In genomic region chr6:158329531-158329930, GRCh38 we compare ENCODE assay signal across 15 cellular contexts. TPM values are rescaled to one million over a fixed set of nuclear protein-coding genes. Genes with fewer than 3 reads are reported as not detected.
DNase-seq lines count a peak whose midpoint lies in the region; ATAC-seq and TF ChIP-seq lines count a peak whose summit lies in the region.
"Had no signal": no experiment of that assay in that cellular context is flagged by ENCODE, and none has a peak within 500 bp of the region (broad histone marks: within the 10 kb centered on the region; RNA-seq: fewer than 3 reads in every experiment).

No MANE protein-coding gene starts in this region.

- intact Hi-C loops in activated B cell treated with CpG ODN at 0.5 μM for 24 hours (cut with micrococcal nuclease) (loop anchor here (10.0 kb wide), 1 partner anchor 55 kb away; no protein-coding TSS in a partner anchor), left cardiac atrium (cut with DNase I) (no loop called here)

- ATAC-seq in activated B cell treated with CpG ODN at 0.5 μM for 24 hours (ENCODE audit: low read depth) = no peak
- no peak for ATAC-seq in HG03280 (IDR thresholded peaks at IDR 0.05; ENCODE audit: unreplicated experiment)
- ATAC-seq in left cardiac atrium = no peak

- POLR2A ChIA-PET in activated B cell treated with CpG ODN at 0.5 μM for 24 hours (lab: Charles Lee) = interaction anchor here (0.6 kb wide), 1 partner anchor 1274 kb away, joined by 3 read pairs; no protein-coding TSS in a partner anchor

- peak; percentile 30 for DNase-seq in NCI-H2171 treated with DMSO at 0.1 percent for 48 hours (lab: John Stamatoyannopoulos, UW)
- no peak for DNase-seq in NCI-H2171 (lab: John Stamatoyannopoulos, UW)
- no peak for DNase-seq in activated B cell treated with CpG ODN at 0.5 μM for 24 hours
- peak; percentile 24 for DNase-seq in kidney tubule cell (ENCODE audit: low spot score)
- no peak for DNase-seq in activated CD4-positive, alpha-beta T cell treated with anti-CD3 and anti-CD28 coated beads, Interleukin-2, amount 50 U/mL, for 1 hour
- DNase-seq in left cardiac atrium = no peak
- DNase-seq in activated CD8-positive, alpha-beta memory T cell treated with anti-CD3 and anti-CD28 coated beads for 24 hours = no peak
- DNase-seq: DMS153, NCI-H1417 treated with DMSO at 0.1 percent for 48 hours, NCI-H2029 treated with DMSO at 0.1 percent for 48 hours, NCI-H345, Peyer's patch, SHP77 treated with DMSO at 0.1 percent for 48 hours had no signal

- no peaks in the 10 kb centered on the region for H3K9me3 Mint-ChIP-seq in activated B cell treated with CpG ODN at 0.5 μM for 24 hours
- H3K9me3 Mint-ChIP-seq: IgD-negative memory B cell had no signal

- H3K4me1 Mint-ChIP-seq in activated B cell treated with CpG ODN at 0.5 μM for 24 hours = peaks cover 69% of the 10 kb centered on the region

- no peak overlapping the region for H3K4me3 Mint-ChIP-seq in activated B cell treated with CpG ODN at 0.5 μM for 24 hours

- TF ChIP-seq CTCF in activated B cell treated with CpG ODN at 0.5 μM for 24 hours (IDR thresholded peaks at IDR 0.05) = no peak

- H3K36me3 Mint-ChIP-seq in activated B cell treated with CpG ODN at 0.5 μM for 24 hours (ENCODE audit: low read depth) = peaks cover 8% of the 10 kb centered on the region

- CTCF ChIA-PET in activated B cell treated with CpG ODN at 0.5 μM for 24 hours (lab: Charles Lee) = no interaction called here

- H3K27me3 Mint-ChIP-seq in activated B cell treated with CpG ODN at 0.5 μM for 24 hours = no peaks in the 10 kb centered on the region
- H3K27me3 Mint-ChIP-seq: IgD-negative memory B cell had no signal

- peak overlapping the region; percentile 83 for H3K27ac Mint-ChIP-seq in activated B cell treated with CpG ODN at 0.5 μM for 24 hours
- H3K27ac Mint-ChIP-seq: IgD-negative memory B cell had no signal

RNA-seq across cellular contexts. Expression of gene TULP4, which starts 17.3 kb away (rescaled TPM):
- total RNA-seq in activated B cell treated with CpG ODN at 0.5 μM for 24 hours = 52.7 and 63.0 TPM in 2 replicates
- total RNA-seq in left cardiac atrium = 100 to 1,000 TPM; 123 to 159 TPM

Comparison
In these comparisons a context has a peak if more than half of its experiments do, and no peak if none do; other contexts are left out.
1. DNase-seq: peak in NCI-H2171 treated with DMSO at 0.1 percent for 48 hours (single experiment) and kidney tubule cell (single experiment); none in NCI-H2171 (single experiment), activated B cell treated with CpG ODN at 0.5 μM for 24 hours (single experiment), activated CD4-positive, alpha-beta T cell treated with anti-CD3 and anti-CD28 coated beads, Interleukin-2, amount 50 U/mL, for 1 hour (single experiment), left cardiac atrium (single experiment) and activated CD8-positive, alpha-beta memory T cell treated with anti-CD3 and anti-CD28 coated beads for 24 hours (single experiment).